In genomic region chr4:86961605-86962295, GRCh38 we compare ENCODE assay signal across 8 cellular contexts. TPM values are rescaled to one million over a fixed set of nuclear protein-coding genes. Genes with fewer than 3 reads are reported as not detected.
DNase-seq lines count a peak whose midpoint lies in the region; ATAC-seq and TF ChIP-seq lines count a peak whose summit lies in the region.

No MANE protein-coding gene starts in this region.

- no peak overlapping the region for H3K4me3 Mint-ChIP-seq in central memory CD8-positive, alpha-beta T cell
- no peak overlapping the region for H3K4me3 Mint-ChIP-seq in progenitor cell of endocrine pancreas (ENCODE audit: low read depth)

- ATAC-seq in GM19025 (IDR thresholded peaks at IDR 0.05; ENCODE audit: low read depth, unreplicated experiment), result peak; percentile 87
- peak; percentile 89 for ATAC-seq in HG03066 (IDR thresholded peaks at IDR 0.05; ENCODE audit: low read depth, unreplicated experiment)
- ATAC-seq in central memory CD8-positive, alpha-beta T cell (replicated peaks; ENCODE audit: extremely low read depth, poor library complexity, severe bottlenecking), result peak; percentile 68

- DNase-seq in CD1c-positive myeloid dendritic cell (ENCODE audit: extremely low spot score) (peak; percentile 51), NCI-H526 (lab: John Stamatoyannopoulos, UW) (peak; percentile 51 to 73), progenitor cell of endocrine pancreas (ENCODE audit: low spot score, unreplicated experiment) (no peak), NCI-H1092 (lab: John Stamatoyannopoulos, UW) (no peak), NCI-H2081 treated with DMSO at 0.1 percent for 48 hours (lab: John Stamatoyannopoulos, UW) (no peak)
- DNase-seq in central memory CD8-positive, alpha-beta T cell (ENCODE audit: low spot score in 2 of 2), result no peak

- H3K9me3 Mint-ChIP-seq in central memory CD8-positive, alpha-beta T cell, result no peaks in the 10 kb centered on the region
- H3K9me3 Mint-ChIP-seq in progenitor cell of endocrine pancreas (ENCODE audit: low read depth), result no peaks in the 10 kb centered on the region

- peaks cover 8% of the 10 kb centered on the region for H3K36me3 Mint-ChIP-seq in central memory CD8-positive, alpha-beta T cell (ENCODE audit: insufficient read depth)
- no peaks in the 10 kb centered on the region for H3K36me3 Mint-ChIP-seq in progenitor cell of endocrine pancreas (ENCODE audit: insufficient read depth)

- TF ChIP-seq CTCF in progenitor cell of endocrine pancreas (IDR thresholded peaks at IDR 0.05; ENCODE audit: unreplicated experiment), result no peak

- peaks cover 5% of the 10 kb centered on the region for H3K4me1 Mint-ChIP-seq in central memory CD8-positive, alpha-beta T cell
- peaks cover 51% of the 10 kb centered on the region for H3K4me1 Mint-ChIP-seq in progenitor cell of endocrine pancreas (ENCODE audit: low read depth)

- no peaks in the 10 kb centered on the region for H3K27me3 Mint-ChIP-seq in central memory CD8-positive, alpha-beta T cell
- no peaks in the 10 kb centered on the region for H3K27me3 Mint-ChIP-seq in progenitor cell of endocrine pancreas

- H3K27ac Mint-ChIP-seq in central memory CD8-positive, alpha-beta T cell (ENCODE audit: low read depth), result no peak overlapping the region
- H3K27ac Mint-ChIP-seq in progenitor cell of endocrine pancreas, result peak overlapping the region; percentile 93

RNA-seq across cellular contexts. Expression of gene AFF1, which starts 26.9 kb away (rescaled TPM):
- total RNA-seq in progenitor cell of endocrine pancreas, result 86.0 and 89.3 TPM in 2 replicates

Comparison
In these comparisons a context has a peak if more than half of its experiments do, and no peak if none do; other contexts are left out.
1. DNase-seq: peak in CD1c-positive myeloid dendritic cell (single experiment) and NCI-H526 (2 of 2); none in central memory CD8-positive, alpha-beta T cell (0 of 2), progenitor cell of endocrine pancreas (single experiment), NCI-H1092 (single experiment) and NCI-H2081 treated with DMSO at 0.1 percent for 48 hours (single experiment).
2. Peak in every context shown above with its lines, with median percentiles within 50 percentile points of each other: ATAC-seq.